In genomic region chr13:79482271-79482970, GRCh38 we compare ENCODE assay signal across 8 cellular contexts. TPM values are rescaled to one million over a fixed set of nuclear protein-coding genes. Genes with fewer than 3 reads are reported as not detected.
DNase-seq lines count a peak whose midpoint lies in the region; ATAC-seq and TF ChIP-seq lines count a peak whose summit lies in the region.

No MANE protein-coding gene starts in this region.

- H3K9ac ChIP-seq in neuronal stem cell (ENCODE audit: low read depth, low read length, poor library complexity): no peak overlapping the region

- no peak overlapping the region for H3K4ac ChIP-seq in neuronal stem cell (ENCODE audit: low read length)

- peak overlapping the region in 3 of 5 donors; percentile 9 to 88 (median 84) for H3K27ac ChIP-seq in stomach
- H3K27ac ChIP-seq in neuronal stem cell (replicated peaks; ENCODE audit: low read length): no peak overlapping the region

- no peak overlapping the region for H2BK120ac ChIP-seq in neuronal stem cell (ENCODE audit: low read depth, low read length)

- no peak overlapping the region for H4K8ac ChIP-seq in neuronal stem cell (ENCODE audit: low read depth, low read length)

- H3K36me3 ChIP-seq in stomach: no peaks in the 10 kb centered on the region
- H3K36me3 ChIP-seq in neuronal stem cell (replicated peaks in 1 of 2; ENCODE audit: control insufficient read depth in 2 of 2, insufficient read depth in 2 of 2, low read length in 2 of 2): no peaks in the 10 kb centered on the region

- H2AK5ac ChIP-seq in neuronal stem cell (ENCODE audit: low read depth, low read length): no peak overlapping the region

- no peak overlapping the region for H2BK12ac ChIP-seq in neuronal stem cell (ENCODE audit: low read length)

- H3K4me3 ChIP-seq in stomach: peak overlapping the region; percentile 66 to 82 (median 74)
- H3K4me3 ChIP-seq in neuronal stem cell (ENCODE audit: low read length in 2 of 2): peak overlapping the region in 1 of 2 donors; percentile 65

- H3K79me1 ChIP-seq in neuronal stem cell (ENCODE audit: low read depth, low read length): peaks cover 3% of the 10 kb centered on the region

- H3K18ac ChIP-seq in neuronal stem cell (ENCODE audit: low read length): no peak overlapping the region

- peaks cover 10 to 54% (median 34%) of the 10 kb centered on the region in 4 donors for H3K4me1 ChIP-seq in stomach
- peaks cover 1 to 6% of the 10 kb centered on the region in 2 donors for H3K4me1 ChIP-seq in neuronal stem cell (ENCODE audit: control insufficient read depth in 2 of 2, insufficient read depth in 1 of 2, low read depth in 1 of 2, low read length in 2 of 2)

- no peak overlapping the region for H2AFZ ChIP-seq in neuronal stem cell (ENCODE audit: low read length)

- H3K36me3 Mint-ChIP-seq in activated T-cell treated with anti-CD3 and anti-CD28 coated beads, Interleukin-2, amount 50 U/mL, for 24 hours (ENCODE audit: low read depth): peaks cover 55% of the 10 kb centered on the region
- H3K36me3 Mint-ChIP-seq in activated T-helper 1 cell treated with anti-CD3 and anti-CD28 coated beads, Interleukin-12 subunit alpha, Interleukin-12 subunit beta, Interleukin-2, Interleukin-4 antibody, amounts not matched to agents 30 ng/mL and 10 ng/mL and 1 ng/mL, durations not matched to agents 14 hours and 24 hours and 36 hours (ENCODE audit: low read depth): peaks cover 47% of the 10 kb centered on the region
- peaks cover 0 to 6% (median 4%) of the 10 kb centered on the region in 3 donors for H3K36me3 Mint-ChIP-seq in immature natural killer cell

- 52 to 60% (median 58%) methylated on average over 3 of the region's 3 CpGs for WGBS in stomach, 5 donors
- no CpG with 5 or more reads among the region's 3 CpGs for WGBS in neuronal stem cell (ENCODE audit: extremely low coverage in 2 of 2, insufficient read length in 2 of 2, insufficient replicate concordance in 1 of 2), 2 donors

- no peak overlapping the region for H3K23ac ChIP-seq in neuronal stem cell (ENCODE audit: low read depth, low read length, poor library complexity)

- no peak for TF ChIP-seq CTCF in stomach (IDR thresholded peaks at IDR 0.05)

- no peak overlapping the region for H3K14ac ChIP-seq in neuronal stem cell (ENCODE audit: low read length)

- H3K9me3 ChIP-seq in stomach: no peaks in the 10 kb centered on the region
- H3K9me3 ChIP-seq in neuronal stem cell (replicated peaks in 1 of 2; ENCODE audit: control insufficient read depth in 2 of 2, insufficient read depth in 1 of 2, low read depth in 1 of 2, low read length in 2 of 2): no peaks in the 10 kb centered on the region

- no peaks in the 10 kb centered on the region for H3K9me3 Mint-ChIP-seq in activated T-cell treated with anti-CD3 and anti-CD28 coated beads, Interleukin-2, amount 50 U/mL, for 24 hours
- no peaks in the 10 kb centered on the region for H3K9me3 Mint-ChIP-seq in activated T-helper 1 cell treated with anti-CD3 and anti-CD28 coated beads, Interleukin-12 subunit alpha, Interleukin-12 subunit beta, Interleukin-2, Interleukin-4 antibody, amounts not matched to agents 30 ng/mL and 10 ng/mL and 1 ng/mL, durations not matched to agents 14 hours and 24 hours and 36 hours
- peaks cover 0 to 2% (median 0%) of the 10 kb centered on the region in 6 donors for H3K9me3 Mint-ChIP-seq in immature natural killer cell

- no peak for ATAC-seq in sciatic nerve

- H4K91ac ChIP-seq in neuronal stem cell (ENCODE audit: low read depth, low read length, poor library complexity): no peak overlapping the region

- peak overlapping the region; percentile 97 for H3K27ac Mint-ChIP-seq in activated T-cell treated with anti-CD3 and anti-CD28 coated beads, Interleukin-2, amount 50 U/mL, for 24 hours
- H3K27ac Mint-ChIP-seq in activated T-helper 1 cell treated with anti-CD3 and anti-CD28 coated beads, Interleukin-12 subunit alpha, Interleukin-12 subunit beta, Interleukin-2, Interleukin-4 antibody, amounts not matched to agents 30 ng/mL and 10 ng/mL and 1 ng/mL, durations not matched to agents 14 hours and 24 hours and 36 hours: peak overlapping the region; percentile 95
- peak overlapping the region in 4 of 6 donors; percentile 90 to 98 (median 92) for H3K27ac Mint-ChIP-seq in immature natural killer cell

- no peak overlapping the region for H3K4me2 ChIP-seq in neuronal stem cell (ENCODE audit: insufficient read depth, low read length, poor library complexity, severe bottlenecking)

- H3K27me3 Mint-ChIP-seq in activated T-cell treated with anti-CD3 and anti-CD28 coated beads, Interleukin-2, amount 50 U/mL, for 24 hours: no peaks in the 10 kb centered on the region
- H3K27me3 Mint-ChIP-seq in activated T-helper 1 cell treated with anti-CD3 and anti-CD28 coated beads, Interleukin-12 subunit alpha, Interleukin-12 subunit beta, Interleukin-2, Interleukin-4 antibody, amounts not matched to agents 30 ng/mL and 10 ng/mL and 1 ng/mL, durations not matched to agents 14 hours and 24 hours and 36 hours (ENCODE audit: insufficient read depth): peaks cover 4% of the 10 kb centered on the region
- H3K27me3 Mint-ChIP-seq in immature natural killer cell (ENCODE audit: low read depth in 3 of 3): peaks cover 14 to 21% (median 21%) of the 10 kb centered on the region in 3 donors

- no peak overlapping the region for H2BK5ac ChIP-seq in neuronal stem cell (ENCODE audit: low read length)

- intact Hi-C loops in activated T-helper 1 cell treated with anti-CD3 and anti-CD28 coated beads, Interleukin-12 subunit alpha, Interleukin-12 subunit beta, Interleukin-2, Interleukin-4 antibody, amounts not matched to agents 30 ng/mL and 10 ng/mL and 1 ng/mL, durations not matched to agents 14 hours and 24 hours and 36 hours (cut with micrococcal nuclease): loop anchor here (10.0 kb wide), 1 partner anchor 288 kb away; no protein-coding TSS in a partner anchor
- intact Hi-C loops in stomach (cut with DNase I; ENCODE audit: low total_unique reads) (no loop called here), sciatic nerve (cut with DNase I) (no loop called here)

- no peak for TF ChIP-seq EP300 in stomach (IDR thresholded peaks at IDR 0.05)

- peaks cover 78% of the 10 kb centered on the region for H3K4me1 Mint-ChIP-seq in activated T-cell treated with anti-CD3 and anti-CD28 coated beads, Interleukin-2, amount 50 U/mL, for 24 hours (ENCODE audit: low read depth)
- H3K4me1 Mint-ChIP-seq in activated T-helper 1 cell treated with anti-CD3 and anti-CD28 coated beads, Interleukin-12 subunit alpha, Interleukin-12 subunit beta, Interleukin-2, Interleukin-4 antibody, amounts not matched to agents 30 ng/mL and 10 ng/mL and 1 ng/mL, durations not matched to agents 14 hours and 24 hours and 36 hours (ENCODE audit: low read depth): peaks cover 86% of the 10 kb centered on the region
- H3K4me1 Mint-ChIP-seq in immature natural killer cell: peaks cover 31 to 41% of the 10 kb centered on the region in 2 donors

- no peak for DNase-seq in activated T-cell treated with anti-CD3 and anti-CD28 coated beads, Interleukin-2, amount 50 U/mL, for 24 hours
- no peak for DNase-seq in activated T-cell treated with anti-CD3 and anti-CD28 coated beads, Interleukin-2, amount 50 U/mL, for 1 hour
- no peak for DNase-seq in activated T-helper 1 cell treated with anti-CD3 and anti-CD28 coated beads, Interleukin-12 subunit alpha, Interleukin-12 subunit beta, Interleukin-2, Interleukin-4 antibody, amounts not matched to agents 30 ng/mL and 10 ng/mL and 1 ng/mL, durations not matched to agents 14 hours and 24 hours and 36 hours (ENCODE audit: low spot score)
- DNase-seq in immature natural killer cell: no peak
- DNase-seq in stomach: no peak
- DNase-seq in neuronal stem cell (ENCODE audit: low spot score): no peak
- DNase-seq in sciatic nerve (ENCODE audit: low spot score): no peak
- no peak for DNase-seq in activated CD4-positive, alpha-beta T cell treated with anti-CD3 and anti-CD28 coated beads for 4 hours

- H3K27me3 ChIP-seq in stomach (no peaks in the 10 kb centered on the region), neuronal stem cell (ENCODE audit: control insufficient read depth in 3 of 3, insufficient read depth in 3 of 3, low read depth in 1 of 3, low read length in 3 of 3) (peaks cover 0 to 5% (median 2%) of the 10 kb centered on the region in 3 experiments)

- TF ChIP-seq POLR2A in stomach (IDR thresholded peaks at IDR 0.05): no peak

- H3K4me3 Mint-ChIP-seq in activated T-cell treated with anti-CD3 and anti-CD28 coated beads, Interleukin-2, amount 50 U/mL, for 24 hours: peak overlapping the region; percentile 86
- H3K4me3 Mint-ChIP-seq in activated T-helper 1 cell treated with anti-CD3 and anti-CD28 coated beads, Interleukin-12 subunit alpha, Interleukin-12 subunit beta, Interleukin-2, Interleukin-4 antibody, amounts not matched to agents 30 ng/mL and 10 ng/mL and 1 ng/mL, durations not matched to agents 14 hours and 24 hours and 36 hours: peak overlapping the region; percentile 90
- peak overlapping the region; percentile 87 to 96 (median 92) for H3K4me3 Mint-ChIP-seq in immature natural killer cell

- H2BK15ac ChIP-seq in neuronal stem cell (ENCODE audit: low read length): no peak overlapping the region

RNA-seq across cellular contexts. Expression of gene NDFIP2, which starts 1.5 kb away (rescaled TPM):
- total RNA-seq in activated T-helper 1 cell treated with anti-CD3 and anti-CD28 coated beads, Interleukin-12 subunit alpha, Interleukin-12 subunit beta, Interleukin-2, Interleukin-4 antibody, amounts not matched to agents 30 ng/mL and 10 ng/mL and 1 ng/mL, durations not matched to agents 14 hours and 24 hours and 36 hours: 250 and 276 TPM in 2 replicates
- polyA plus RNA-seq in immature natural killer cell (1 to 10 TPM; 2.6 to 6.1 (median 5.6) TPM), stomach (10 to 100 TPM; 11.7 to 17.0 (median 12.4) TPM)
- total RNA-seq in stomach (10 to 100 TPM in 3 of 5 donors, 1 to 10 TPM in 2; 2.9 to 56.5 (median 25.5) TPM), sciatic nerve (31.8 TPM)
- 11.0 TPM for polyA plus RNA-seq in neuronal stem cell (2013, experiment 1 of 2)
- polyA plus RNA-seq in neuronal stem cell (2013, experiment 2 of 2): 11.2 TPM
